ENCODE assay signal across 23 cellular contexts in the genomic region with DNA sequence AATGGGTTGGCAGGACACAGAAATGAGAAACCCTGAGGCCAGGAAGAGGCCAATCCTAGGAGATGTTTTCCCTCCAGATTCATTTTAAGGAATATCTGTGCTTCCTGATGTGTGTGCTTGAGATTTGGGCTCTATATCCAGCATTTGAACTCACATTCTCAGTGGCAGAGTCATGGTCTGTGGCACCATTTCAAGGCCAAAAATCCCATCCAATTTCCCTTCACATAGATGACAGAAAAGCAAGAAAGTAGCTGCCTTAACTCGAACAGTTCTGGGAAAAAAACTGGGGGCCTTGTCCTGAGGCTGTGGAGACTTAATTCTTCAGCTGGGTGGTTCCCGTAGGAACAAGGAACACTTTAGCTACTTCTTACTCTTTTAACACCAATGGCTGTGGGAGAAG. TPM values are rescaled to one million over a fixed set of nuclear protein-coding genes. Genes with fewer than 3 reads are reported as not detected.
"Had no signal": no experiment of that assay in that cellular context is flagged by ENCODE, and none has a peak within 500 bp of the region (broad histone marks: within the 10 kb centered on the region; RNA-seq: fewer than 3 reads in every experiment).

No MANE protein-coding gene starts in this region.

- H3K36me3 ChIP-seq: heart right ventricle, ovary, right atrium auricular region, stomach, upper lobe of left lung, uterus had no signal

- H3K9me3 ChIP-seq: heart right ventricle, ovary, right atrium auricular region, stomach, upper lobe of left lung, uterus had no signal

- H3K4me1 ChIP-seq: heart right ventricle, right atrium auricular region, stomach, upper lobe of left lung, uterus had no signal

- ATAC-seq: esophagus mucosa, heart right ventricle, left lobe of liver, natural killer cell had no signal

- H3K4me1 Mint-ChIP-seq: mesothelial cell of epicardium, natural killer cell, neural crest cell had no signal

- H3K36me3 Mint-ChIP-seq: mesothelial cell of epicardium, natural killer cell had no signal

- H3K27me3 ChIP-seq: ovary, right atrium auricular region, upper lobe of left lung, uterus had no signal

- H3K9me3 Mint-ChIP-seq: natural killer cell, neural crest cell had no signal

- FAIRE-seq: endometrium, frontal cortex, islet of Langerhans, small intestine had no signal

- H3K27ac ChIP-seq: heart right ventricle, right atrium auricular region, stomach, upper lobe of left lung, uterus had no signal

- DNase-seq: cortex of kidney; effector memory CD4-positive, alpha-beta T cell; heart right ventricle; hypothalamus; mammary epithelial cell; natural killer cell; small intestine; stimulated activated CD4-positive, alpha-beta T cell treated with anti-CD3 and anti-CD28 coated beads, Interleukin-12 subunit alpha, Interleukin-12 subunit beta, amount 100 ng/mL, for 4 hours; stimulated activated naive CD4-positive, alpha-beta T cell; stomach; upper lobe of left lung; uterus had no signal

- H3K4me3 ChIP-seq: heart right ventricle, ovary, right atrium auricular region, stomach, upper lobe of left lung, uterus had no signal

- H3K27ac Mint-ChIP-seq: mesothelial cell of epicardium, natural killer cell had no signal

- H3K4me3 Mint-ChIP-seq: mesothelial cell of epicardium, natural killer cell, neural crest cell had no signal

RNA-seq across cellular contexts. Expression of a gene that starts 27.4 kb away (rescaled TPM):
- total RNA-seq: mucosa of gallbladder, natural killer cell, posterior vena cava, right atrium auricular region, upper lobe of left lung had no signal

RNA-seq across cellular contexts. Expression of a gene that starts 44.2 kb away (rescaled TPM):
- total RNA-seq: left lobe of liver had no signal
